In genomic region chr19:6735181-6735891, GRCh38 we compare ENCODE assay signal across 6 cellular contexts. TPM values are rescaled to one million over a fixed set of nuclear protein-coding genes. Genes with fewer than 3 reads are reported as not detected.
DNase-seq lines count a peak whose midpoint lies in the region; FAIRE-seq and TF ChIP-seq lines count a peak whose summit lies in the region.

No MANE protein-coding gene starts in this region.

- peak overlapping the region; percentile 93 for H3K27ac Mint-ChIP-seq in astrocyte (ENCODE audit: unreplicated experiment)

- H3K79me2 ChIP-seq in astrocyte (ENCODE audit: insufficient read depth, low read length) (peaks cover 17% of the 10 kb centered on the region), neural cell (replicated peaks; ENCODE audit: insufficient read depth, low read length) (no peaks in the 10 kb centered on the region)

- H3K27ac ChIP-seq in astrocyte (ENCODE audit: low read depth, low read length), result no peak overlapping the region
- no peak overlapping the region for H3K27ac ChIP-seq in neural cell (ENCODE audit: low read length)

- H3K36me3 Mint-ChIP-seq in astrocyte (ENCODE audit: low read depth, unreplicated experiment), result peaks cover 4% of the 10 kb centered on the region

- H3K4me2 ChIP-seq in astrocyte (ENCODE audit: low read length) (peak overlapping the region; percentile 95), neural cell (ENCODE audit: low read length) (no peak overlapping the region)

- TF ChIP-seq RAD21 in neural cell (conservative IDR thresholded peaks at IDR 0.05), result no peak

- H3K9ac ChIP-seq in astrocyte (ENCODE audit: low read length) (peak overlapping the region; percentile 89), neural cell (ENCODE audit: low read length) (no peak overlapping the region)

- H3K4me1 Mint-ChIP-seq in astrocyte (ENCODE audit: low read depth, unreplicated experiment), result peaks cover 13% of the 10 kb centered on the region

- H4K20me1 ChIP-seq in astrocyte (ENCODE audit: insufficient read depth, low read length) (no peaks in the 10 kb centered on the region), neural cell (ENCODE audit: insufficient read depth) (no peaks in the 10 kb centered on the region)

- no peak for TF ChIP-seq EP300 in neural cell (conservative IDR thresholded peaks at IDR 0.05; ENCODE audit: poor library complexity, severe bottlenecking)

- no peaks in the 10 kb centered on the region for H3K27me3 ChIP-seq in H7 (ENCODE audit: control insufficient read depth, insufficient read depth, low read length)
- no peaks in the 10 kb centered on the region for H3K27me3 ChIP-seq in astrocyte (ENCODE audit: insufficient read depth, low read length)
- peaks cover 7% of the 10 kb centered on the region for H3K27me3 ChIP-seq in neural cell (ENCODE audit: insufficient read depth, low read depth, low read length)

- H3F3A ChIP-seq in neural cell (ENCODE audit: insufficient read depth, low read length, poor library complexity, severe bottlenecking), result no peaks in the 10 kb centered on the region

- no peaks in the 10 kb centered on the region for H3K9me2 ChIP-seq in neural cell (ENCODE audit: insufficient read depth, low read length)

- H3K4me1 ChIP-seq in astrocyte (ENCODE audit: insufficient read depth, low read length), result peaks cover 25% of the 10 kb centered on the region

- peak overlapping the region; percentile 82 for H3K4me3 ChIP-seq in H7 (ENCODE audit: insufficient read depth, low read depth, low read length)
- no peak overlapping the region for H3K4me3 ChIP-seq in astrocyte (ENCODE audit: insufficient read depth, low read depth, low read length)
- H3K4me3 ChIP-seq in neural cell (ENCODE audit: low read length), result peak overlapping the region; percentile 74

- H2AFZ ChIP-seq in astrocyte (ENCODE audit: low read depth, low read length), result no peak overlapping the region
- H2AFZ ChIP-seq in neural cell (ENCODE audit: low read depth, low read length), result no peak overlapping the region

- TF ChIP-seq CTCF in astrocyte (IDR thresholded peaks at IDR 0.05; ENCODE audit: insufficient read depth, low read depth, low read length) (no peak), neural cell (IDR thresholded peaks at IDR 0.05; ENCODE audit: poor library complexity, severe bottlenecking) (no peak)

- H3K27me3 Mint-ChIP-seq in astrocyte (ENCODE audit: low read depth, unreplicated experiment), result no peaks in the 10 kb centered on the region

- FAIRE-seq in astrocyte (lab: Jason Lieb, UNC), result no peak

- H3K9me3 ChIP-seq in astrocyte (ENCODE audit: insufficient read depth, low read depth, low read length) (no peaks in the 10 kb centered on the region), neural cell (ENCODE audit: low read length) (no peaks in the 10 kb centered on the region)

- peak; percentile 32 for DNase-seq in H7
- DNase-seq in astrocyte (ENCODE audit: low read depth), result no peak
- no peak for DNase-seq in NCI-H146 treated with DMSO at 0.1 percent for 48 hours (lab: John Stamatoyannopoulos, UW; ENCODE audit: unreplicated experiment)
- DNase-seq in NCI-H2081 (lab: John Stamatoyannopoulos, UW), result no peak
- DNase-seq in NCI-H446 (lab: John Stamatoyannopoulos, UW), result no peak

- peaks cover 2% of the 10 kb centered on the region for H3K36me3 ChIP-seq in H7 (replicated peaks; ENCODE audit: control insufficient read depth, insufficient read depth, low read length)
- H3K36me3 ChIP-seq in astrocyte (ENCODE audit: insufficient read depth, low read length), result no peaks in the 10 kb centered on the region
- H3K36me3 ChIP-seq in neural cell (ENCODE audit: insufficient read depth, low read length), result no peaks in the 10 kb centered on the region

- peaks cover 3% of the 10 kb centered on the region for H3K9me3 Mint-ChIP-seq in astrocyte (ENCODE audit: unreplicated experiment)

- peak overlapping the region; percentile 99 for H3K4me3 Mint-ChIP-seq in astrocyte (ENCODE audit: unreplicated experiment)

TF ChIP-seq in neural cell, 6 proteins besides CTCF, POLR2A, EP300 and RAD21:
- TF ChIP-seq POLR2AphosphoS5 (IDR thresholded peaks at IDR 0.05), result no peak
- TF ChIP-seq TAF1 (IDR thresholded peaks at IDR 0.05; ENCODE audit: low read depth), result no peak
- TF ChIP-seq SMC3 (conservative IDR thresholded peaks at IDR 0.05; ENCODE audit: poor library complexity), result no peak
- TF ChIP-seq, protein P1, sequence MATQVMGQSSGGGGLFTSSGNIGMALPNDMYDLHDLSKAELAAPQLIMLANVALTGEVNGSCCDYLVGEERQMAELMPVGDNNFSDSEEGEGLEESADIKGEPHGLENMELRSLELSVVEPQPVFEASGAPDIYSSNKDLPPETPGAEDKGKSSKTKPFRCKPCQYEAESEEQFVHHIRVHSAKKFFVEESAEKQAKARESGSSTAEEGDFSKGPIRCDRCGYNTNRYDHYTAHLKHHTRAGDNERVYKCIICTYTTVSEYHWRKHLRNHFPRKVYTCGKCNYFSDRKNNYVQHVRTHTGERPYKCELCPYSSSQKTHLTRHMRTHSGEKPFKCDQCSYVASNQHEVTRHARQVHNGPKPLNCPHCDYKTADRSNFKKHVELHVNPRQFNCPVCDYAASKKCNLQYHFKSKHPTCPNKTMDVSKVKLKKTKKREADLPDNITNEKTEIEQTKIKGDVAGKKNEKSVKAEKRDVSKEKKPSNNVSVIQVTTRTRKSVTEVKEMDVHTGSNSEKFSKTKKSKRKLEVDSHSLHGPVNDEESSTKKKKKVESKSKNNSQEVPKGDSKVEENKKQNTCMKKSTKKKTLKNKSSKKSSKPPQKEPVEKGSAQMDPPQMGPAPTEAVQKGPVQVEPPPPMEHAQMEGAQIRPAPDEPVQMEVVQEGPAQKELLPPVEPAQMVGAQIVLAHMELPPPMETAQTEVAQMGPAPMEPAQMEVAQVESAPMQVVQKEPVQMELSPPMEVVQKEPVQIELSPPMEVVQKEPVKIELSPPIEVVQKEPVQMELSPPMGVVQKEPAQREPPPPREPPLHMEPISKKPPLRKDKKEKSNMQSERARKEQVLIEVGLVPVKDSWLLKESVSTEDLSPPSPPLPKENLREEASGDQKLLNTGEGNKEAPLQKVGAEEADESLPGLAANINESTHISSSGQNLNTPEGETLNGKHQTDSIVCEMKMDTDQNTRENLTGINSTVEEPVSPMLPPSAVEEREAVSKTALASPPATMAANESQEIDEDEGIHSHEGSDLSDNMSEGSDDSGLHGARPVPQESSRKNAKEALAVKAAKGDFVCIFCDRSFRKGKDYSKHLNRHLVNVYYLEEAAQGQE (IDR thresholded peaks at IDR 0.05; ENCODE audit: borderline replicate concordance), result no peak
- no peak for TF ChIP-seq EZH2 (IDR thresholded peaks at IDR 0.05; ENCODE audit: borderline replicate concordance, insufficient read depth, low read length, poor library complexity, severe bottlenecking)
- TF ChIP-seq MXI1 (conservative IDR thresholded peaks at IDR 0.05; ENCODE audit: poor library complexity, severe bottlenecking), result no peak
TF ChIP-seq in neural cell: peak in this region for 0.

RNA-seq across cellular contexts. Expression of gene GPR108, which starts 2.0 kb away (rescaled TPM):
- total RNA-seq in H7 (2014; rRNA removed; shearing (Covaris generic)), result 60.7 and 61.7 TPM in 2 replicates
- 41.6 and 50.9 TPM in 2 replicates for total RNA-seq in astrocyte
- 24.6 and 44.5 TPM in 2 replicates for polyA plus RNA-seq in neural cell
- polyA minus RNA-seq in neural cell, result 15.3 and 15.8 TPM in 2 replicates

RNA-seq across cellular contexts. Expression of gene TRIP10, which starts 4.1 kb away (rescaled TPM):
- total RNA-seq in H7 (2014; rRNA removed; shearing (Covaris generic)), result 84.5 and 92.2 TPM in 2 replicates
- total RNA-seq in astrocyte, result 36.3 and 41.4 TPM in 2 replicates
- polyA plus RNA-seq in neural cell, result 0.76 TPM in 2 replicates
- 0.97 and 1.2 TPM in 2 replicates for polyA minus RNA-seq in neural cell

RNA-seq across cellular contexts. Expression of gene C3, which starts 14.9 kb away (rescaled TPM):
- total RNA-seq in H7 (2014; rRNA removed; shearing (Covaris generic)), result 13.4 and 20.2 TPM in 2 replicates
- total RNA-seq in astrocyte, result 0.77 and 2.4 TPM in 2 replicates
- polyA plus RNA-seq in neural cell, result not detected in 2 replicates
- not detected in 2 replicates for polyA minus RNA-seq in neural cell

RNA-seq across cellular contexts. Expression of gene SH2D3A, which starts 31.9 kb away (rescaled TPM):
- 11.7 and 12.8 TPM in 2 replicates for total RNA-seq in H7 (2014; rRNA removed; shearing (Covaris generic))
- 0.91 and 2.6 TPM in 2 replicates for total RNA-seq in astrocyte
- polyA plus RNA-seq in neural cell, result 3.6 TPM in 1 of 2 replicates, not detected in the other
- polyA minus RNA-seq in neural cell, result 0.35 TPM in 1 of 2 replicates, not detected in the other

RNA-seq across cellular contexts. Expression of gene VAV1, which starts 37.2 kb away (rescaled TPM):
- total RNA-seq in H7 (2014; rRNA removed; shearing (Covaris generic)), result 9.5 and 13.3 TPM in 2 replicates
- not detected in 2 replicates for total RNA-seq in astrocyte
- polyA plus RNA-seq in neural cell, result not detected in 2 replicates
- not detected in 2 replicates for polyA minus RNA-seq in neural cell
